ENCODE assay signal across 1 cellular context in genomic region chr2:96927420-96928171, GRCh38.
TF ChIP-seq lines count a peak whose summit lies in the region.

No MANE protein-coding gene starts in this region.

TF ChIP-seq in A549, 52 proteins besides CTCF, POLR2A, EP300 and RAD21 (continued from another document):
- TF ChIP-seq HMGXB4 (CRISPR knock-in tag; IDR thresholded peaks at IDR 0.05; ENCODE audit: borderline replicate concordance) (no peak), FOSB (CRISPR knock-in tag; IDR thresholded peaks at IDR 0.05) (no peak), HOXB13 (CRISPR knock-in tag; IDR thresholded peaks at IDR 0.05; ENCODE audit: low read depth) (no peak), KDM5A (IDR thresholded peaks at IDR 0.05) (no peak), MAX (IDR thresholded peaks at IDR 0.05) (no peak), JUN (IDR thresholded peaks at IDR 0.05) (no peak), ZNF302 (CRISPR knock-in tag; IDR thresholded peaks at IDR 0.05) (no peak)
- TF ChIP-seq, protein P1, sequence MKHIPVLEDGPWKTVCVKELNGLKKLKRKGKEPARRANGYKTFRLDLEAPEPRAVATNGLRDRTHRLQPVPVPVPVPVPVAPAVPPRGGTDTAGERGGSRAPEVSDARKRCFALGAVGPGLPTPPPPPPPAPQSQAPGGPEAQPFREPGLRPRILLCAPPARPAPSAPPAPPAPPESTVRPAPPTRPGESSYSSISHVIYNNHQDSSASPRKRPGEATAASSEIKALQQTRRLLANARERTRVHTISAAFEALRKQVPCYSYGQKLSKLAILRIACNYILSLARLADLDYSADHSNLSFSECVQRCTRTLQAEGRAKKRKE (CRISPR knock-in tag; IDR thresholded peaks at IDR 0.05; ENCODE audit: low read depth) = no peak
- TF ChIP-seq, protein P2, sequence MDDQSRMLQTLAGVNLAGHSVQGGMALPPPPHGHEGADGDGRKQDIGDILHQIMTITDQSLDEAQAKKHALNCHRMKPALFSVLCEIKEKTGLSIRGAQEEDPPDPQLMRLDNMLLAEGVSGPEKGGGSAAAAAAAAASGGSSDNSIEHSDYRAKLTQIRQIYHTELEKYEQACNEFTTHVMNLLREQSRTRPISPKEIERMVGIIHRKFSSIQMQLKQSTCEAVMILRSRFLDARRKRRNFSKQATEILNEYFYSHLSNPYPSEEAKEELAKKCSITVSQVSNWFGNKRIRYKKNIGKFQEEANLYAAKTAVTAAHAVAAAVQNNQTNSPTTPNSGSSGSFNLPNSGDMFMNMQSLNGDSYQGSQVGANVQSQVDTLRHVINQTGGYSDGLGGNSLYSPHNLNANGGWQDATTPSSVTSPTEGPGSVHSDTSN (IDR thresholded peaks at IDR 0.05) = no peak
